1 cellular context compared by ENCODE assay signal in the genomic region with DNA sequence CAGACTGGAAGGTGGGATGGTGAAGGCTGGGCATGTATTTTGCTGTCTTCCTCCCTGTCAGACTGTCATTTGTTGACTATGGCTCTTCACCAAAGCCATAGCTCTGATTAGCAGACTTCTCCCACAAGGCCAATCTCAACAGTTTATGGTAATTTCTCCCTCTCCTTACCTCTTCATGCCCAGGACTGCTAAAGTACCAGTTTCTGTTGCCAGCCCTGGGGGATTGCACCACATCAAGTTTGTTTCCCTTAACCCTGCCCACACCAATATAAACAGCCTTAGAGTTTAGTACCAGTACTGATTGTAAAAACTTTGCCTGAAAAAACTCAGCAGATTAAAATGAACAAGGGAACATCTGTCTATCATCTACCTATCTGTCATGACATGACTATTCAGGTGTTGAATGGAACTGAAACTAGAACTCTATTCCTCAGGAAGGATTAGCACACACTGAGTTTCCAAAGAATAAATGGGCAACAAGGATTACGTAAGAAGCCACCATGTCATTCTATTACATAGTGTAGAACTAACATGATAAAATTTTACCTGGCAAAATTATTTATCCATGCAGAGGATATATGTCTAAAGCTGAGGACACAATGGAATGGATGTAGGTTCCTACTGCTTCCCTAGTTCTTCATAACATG.
TF ChIP-seq lines count a peak whose summit lies in the region.

No MANE protein-coding gene starts in this region.

TF ChIP-seq in K562, 482 proteins besides CTCF, POLR2A, EP300 and RAD21 (continued from another document):
- TF ChIP-seq, protein P1, sequence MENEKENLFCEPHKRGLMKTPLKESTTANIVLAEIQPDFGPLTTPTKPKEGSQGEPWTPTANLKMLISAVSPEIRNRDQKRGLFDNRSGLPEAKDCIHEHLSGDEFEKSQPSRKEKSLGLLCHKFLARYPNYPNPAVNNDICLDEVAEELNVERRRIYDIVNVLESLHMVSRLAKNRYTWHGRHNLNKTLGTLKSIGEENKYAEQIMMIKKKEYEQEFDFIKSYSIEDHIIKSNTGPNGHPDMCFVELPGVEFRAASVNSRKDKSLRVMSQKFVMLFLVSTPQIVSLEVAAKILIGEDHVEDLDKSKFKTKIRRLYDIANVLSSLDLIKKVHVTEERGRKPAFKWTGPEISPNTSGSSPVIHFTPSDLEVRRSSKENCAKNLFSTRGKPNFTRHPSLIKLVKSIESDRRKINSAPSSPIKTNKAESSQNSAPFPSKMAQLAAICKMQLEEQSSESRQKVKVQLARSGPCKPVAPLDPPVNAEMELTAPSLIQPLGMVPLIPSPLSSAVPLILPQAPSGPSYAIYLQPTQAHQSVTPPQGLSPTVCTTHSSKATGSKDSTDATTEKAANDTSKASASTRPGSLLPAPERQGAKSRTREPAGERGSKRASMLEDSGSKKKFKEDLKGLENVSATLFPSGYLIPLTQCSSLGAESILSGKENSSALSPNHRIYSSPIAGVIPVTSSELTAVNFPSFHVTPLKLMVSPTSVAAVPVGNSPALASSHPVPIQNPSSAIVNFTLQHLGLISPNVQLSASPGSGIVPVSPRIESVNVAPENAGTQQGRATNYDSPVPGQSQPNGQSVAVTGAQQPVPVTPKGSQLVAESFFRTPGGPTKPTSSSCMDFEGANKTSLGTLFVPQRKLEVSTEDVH (IDR thresholded peaks at IDR 0.05; ENCODE audit: low read depth, partially characterized antibody): no peak
